14 cellular contexts compared by ENCODE assay signal in genomic region chr7:18960735-18961134, GRCh38.
DNase-seq lines count a peak whose midpoint lies in the region; ATAC-seq and TF ChIP-seq lines count a peak whose summit lies in the region.
"Had no signal": no experiment of that assay in that cellular context is flagged by ENCODE, and none has a peak within 500 bp of the region (broad histone marks: within the 10 kb centered on the region; RNA-seq: fewer than 3 reads in every experiment).

No MANE protein-coding gene starts in this region.

- CTCF ChIA-PET in PC-3 (lab: Charles Lee): no interaction called here

- H2AFZ ChIP-seq in GM23338 (0 out of 2 replicates have a peak overlapping the region, but pooled peaks have one; percentile 4), PC-3 (ENCODE audit: low read length) (0 out of 2 replicates have a peak overlapping the region, but pooled peaks have one; percentile 11)

- H3K36me3 Mint-ChIP-seq in GM23338 (ENCODE audit: low read depth): no peaks in the 10 kb centered on the region
- H3K36me3 Mint-ChIP-seq: CD4-positive, alpha-beta memory T cell had no signal

- ATAC-seq in GM23338 (no peak), PC-3 (no peak), HG02973 (IDR thresholded peaks at IDR 0.05; ENCODE audit: unreplicated experiment) (no peak), body of pancreas (no peak)
- ATAC-seq: GM12878, HCT116 had no signal

- H3K27ac Mint-ChIP-seq in GM23338: no peak overlapping the region
- H3K27ac Mint-ChIP-seq: CD4-positive, alpha-beta memory T cell had no signal

- in situ Hi-C loops in transverse colon (cut with MboI; ENCODE audit: low pct_ligation_motif_present in 1 of 4, low pct_unique_long_range_greater_than_20kb in 1 of 4, low sequenced_read_pairs in 3 of 4): no loop called here

- H3K4me2 ChIP-seq in GM23338: no peak overlapping the region
- H3K4me2 ChIP-seq in PC-3 (ENCODE audit: low read length): no peak overlapping the region
- H3K4me2 ChIP-seq: KMS-11 had no signal

- no peak overlapping the region for H3K4me3 Mint-ChIP-seq in GM23338
- H3K4me3 Mint-ChIP-seq: CD4-positive, alpha-beta memory T cell had no signal

- DNase-seq in GM23338 (ENCODE audit: low spot score) (no peak), PC-3 (no peak), fibroblast of the conjunctiva (ENCODE audit: low read depth) (peak; percentile 54), transverse colon (no peak), GM19238 (ENCODE audit: insufficient read length, low spot score) (no peak), body of pancreas (no peak)
- DNase-seq: BE2C; CD4-positive, alpha-beta memory T cell; DMS79 had no signal

- no peaks in the 10 kb centered on the region for H3K27me3 Mint-ChIP-seq in GM23338 (ENCODE audit: insufficient read depth, low read depth, poor library complexity)
- H3K27me3 Mint-ChIP-seq: CD4-positive, alpha-beta memory T cell had no signal

- H3K4me1 ChIP-seq in GM23338 (ENCODE audit: insufficient read depth): no peaks in the 10 kb centered on the region
- H3K4me1 ChIP-seq in PC-3 (ENCODE audit: insufficient read depth, low read length): peaks cover 32% of the 10 kb centered on the region
- H3K4me1 ChIP-seq in transverse colon: no peaks in the 10 kb centered on the region
- no peaks in the 10 kb centered on the region for H3K4me1 ChIP-seq in body of pancreas
- H3K4me1 ChIP-seq: BE2C had no signal

- no peaks in the 10 kb centered on the region for H4K20me1 ChIP-seq in GM23338 (replicated peaks; ENCODE audit: insufficient read depth)
- no peaks in the 10 kb centered on the region for H4K20me1 ChIP-seq in PC-3 (ENCODE audit: low read length)

- TF ChIP-seq POLR2A in transverse colon (IDR thresholded peaks at IDR 0.05): no peak
- TF ChIP-seq POLR2A in body of pancreas (IDR thresholded peaks at IDR 0.05): no peak

- H3K79me2 ChIP-seq in GM23338 (replicated peaks; ENCODE audit: insufficient read depth): no peaks in the 10 kb centered on the region
- H3K79me2 ChIP-seq in PC-3 (ENCODE audit: low read length): no peaks in the 10 kb centered on the region

- H3K9ac ChIP-seq in PC-3 (ENCODE audit: low read length): no peak overlapping the region
- H3K9ac ChIP-seq: KMS-11 had no signal

- H3K9me3 Mint-ChIP-seq in GM23338: no peaks in the 10 kb centered on the region

- H3K27ac ChIP-seq in GM23338 (ENCODE audit: low read depth) (no peak overlapping the region), PC-3 (ENCODE audit: low read length) (no peak overlapping the region), transverse colon (no peak overlapping the region), body of pancreas (no peak overlapping the region)
- H3K27ac ChIP-seq: C4-2B, KMS-11 had no signal

- TF ChIP-seq EP300 in transverse colon (IDR thresholded peaks at IDR 0.05; ENCODE audit: low read depth): no peak

- 34 to 52% methylated on average over 4 of the region's 4 CpGs for WGBS in transverse colon (ENCODE audit: low coverage in 1 of 2), 2 donors
- WGBS in body of pancreas, 2 donors: 39 to 47% methylated on average over 4 of the region's 4 CpGs

- H3F3A ChIP-seq in GM23338 (replicated peaks; ENCODE audit: low read depth): no peaks in the 10 kb centered on the region
- H3F3A ChIP-seq in PC-3 (ENCODE audit: low read length, unreplicated experiment): no peaks in the 10 kb centered on the region

- no peak for TF ChIP-seq CTCF in GM23338 (conservative IDR thresholded peaks at IDR 0.05; ENCODE audit: low read depth in 2 of 2)
- TF ChIP-seq CTCF in PC-3 (conservative IDR thresholded peaks at IDR 0.05; ENCODE audit: low read depth, low read length): no peak
- no peak for TF ChIP-seq CTCF in transverse colon (IDR thresholded peaks at IDR 0.05)
- no peak for TF ChIP-seq CTCF in body of pancreas (IDR thresholded peaks at IDR 0.05)

- BruUV-seq in PC-3 (replicated peaks; lab: Mats Ljungman, UMichigan): no TSS peak

- intact Hi-C loops in PC-3 (cut with micrococcal nuclease): no loop called here
- intact Hi-C loops in transverse colon (cut with DNase I; ENCODE audit: low total_unique reads): no loop called here
- intact Hi-C loops in body of pancreas (cut with DNase I): no loop called here

- H3K36me3 ChIP-seq in GM23338 (ENCODE audit: insufficient read depth) (no peaks in the 10 kb centered on the region), PC-3 (ENCODE audit: low read depth, low read length) (no peaks in the 10 kb centered on the region), transverse colon (no peaks in the 10 kb centered on the region), body of pancreas (replicated peaks in 1 of 2; ENCODE audit: insufficient read depth in 1 of 2, low read depth in 2 of 2) (no peaks in the 10 kb centered on the region)
- H3K36me3 ChIP-seq: BE2C had no signal

- H3K4me1 Mint-ChIP-seq in GM23338: peaks cover 6% of the 10 kb centered on the region; the same call in 2 of the 3 replicates
- H3K4me1 Mint-ChIP-seq: CD4-positive, alpha-beta memory T cell had no signal

- H3K27me3 ChIP-seq in GM23338 (ENCODE audit: insufficient read depth) (no peaks in the 10 kb centered on the region), PC-3 (ENCODE audit: low read length) (no peaks in the 10 kb centered on the region), transverse colon (no peaks in the 10 kb centered on the region), body of pancreas (no peaks in the 10 kb centered on the region)
- H3K27me3 ChIP-seq: BE2C had no signal

- POLR2A ChIA-PET in PC-3 (lab: Charles Lee; ENCODE audit: unreplicated experiment): no interaction called here

- H3K9me3 ChIP-seq in PC-3 (ENCODE audit: low read length) (no peaks in the 10 kb centered on the region), transverse colon (no peaks in the 10 kb centered on the region), body of pancreas (no peaks in the 10 kb centered on the region)
- H3K9me3 ChIP-seq: BE2C had no signal

- no peaks in the 10 kb centered on the region for H3K9me2 ChIP-seq in GM23338 (ENCODE audit: insufficient read depth)
- no peaks in the 10 kb centered on the region for H3K9me2 ChIP-seq in PC-3 (replicated peaks; ENCODE audit: low read length)

- H3K4me3 ChIP-seq in GM23338 (no peak overlapping the region), PC-3 (ENCODE audit: low read length) (no peak overlapping the region), transverse colon (no peak overlapping the region), body of pancreas (no peak overlapping the region)
- H3K4me3 ChIP-seq: GM12878 had no signal

TF ChIP-seq in GM23338, 12 proteins besides CTCF, POLR2A, EP300 and RAD21 (continues in another document):
- TF ChIP-seq STAT1 (IDR thresholded peaks at IDR 0.05; ENCODE audit: unreplicated experiment): no peak
- TF ChIP-seq JUNB (IDR thresholded peaks at IDR 0.05; ENCODE audit: unreplicated experiment): no peak
- TF ChIP-seq ZNF462 (CRISPR knock-in tag; IDR thresholded peaks at IDR 0.05): no peak
- no peak for TF ChIP-seq CREB1 (CRISPR knock-in tag; IDR thresholded peaks at IDR 0.05; ENCODE audit: low read depth)
